In the genomic region with DNA sequence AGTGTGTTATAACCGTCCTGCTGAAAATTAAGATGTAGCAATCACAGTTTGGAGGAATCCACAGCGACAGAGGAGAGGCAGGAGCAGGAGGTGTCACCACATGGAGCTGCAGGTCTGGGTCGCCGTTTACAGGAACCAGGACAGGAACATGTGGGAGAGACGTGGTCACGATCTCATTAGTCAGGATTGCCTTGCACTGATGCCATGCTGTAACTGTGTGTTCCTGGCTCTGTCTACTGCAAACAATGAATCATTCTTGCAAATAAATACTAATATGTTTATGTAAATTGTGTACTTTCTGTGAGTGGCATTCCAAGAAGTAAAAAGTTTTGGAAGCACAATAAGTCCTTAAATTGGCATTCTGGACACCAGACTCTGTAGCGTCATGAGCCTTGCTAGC, we compare ENCODE assay signal across 18 cellular contexts.
DNase-seq lines count a peak whose midpoint lies in the region; ATAC-seq, FAIRE-seq and TF ChIP-seq lines count a peak whose summit lies in the region.
"Had no signal": no experiment of that assay in that cellular context is flagged by ENCODE, and none has a peak within 500 bp of the region (broad histone marks: within the 10 kb centered on the region; RNA-seq: fewer than 3 reads in every experiment).

No MANE protein-coding gene starts in this region.

- H3K36me3 ChIP-seq in bronchial epithelial cell (ENCODE audit: control insufficient read depth, insufficient read depth, low read length) (no peaks in the 10 kb centered on the region), kidney (ENCODE audit: control insufficient read depth in 1 of 2, insufficient read depth in 2 of 2, low read length in 2 of 2) (peaks cover 0 to 2% of the 10 kb centered on the region in 2 donors)
- H3K36me3 ChIP-seq: colonic mucosa had no signal

- intact Hi-C loops in natural killer cell (cut with micrococcal nuclease) = no loop called here
- intact Hi-C loops in kidney (cut with DNase I) = no loop called here

- H3K9me3 Mint-ChIP-seq in T-helper 1 cell treated with Interleukin-12 subunit alpha and Interleukin-12 subunit beta and Interleukin-4 antibody, amounts not matched to agents 30 μg/mL and 1 μg/mL, for 36 hours = no peaks in the 10 kb centered on the region
- H3K9me3 Mint-ChIP-seq in natural killer cell = no peaks in the 10 kb centered on the region

- TF ChIP-seq CTCF in bronchial epithelial cell (IDR thresholded peaks at IDR 0.05; ENCODE audit: insufficient read depth, low read length, severe bottlenecking) (no peak), natural killer cell (IDR thresholded peaks at IDR 0.05) (no peak), kidney (IDR thresholded peaks at IDR 0.05; ENCODE audit: borderline replicate concordance, extremely low read depth, insufficient read depth) (no peak)

- DNase-seq in T-helper 1 cell = no peak
- DNase-seq in HT1080 (ENCODE audit: low read depth) = peak; percentile 19
- DNase-seq in bronchial epithelial cell (ENCODE audit: low read depth) = peak; percentile 34
- DNase-seq in natural killer cell = no peak
- no peak for DNase-seq in kidney
- DNase-seq: colonic mucosa; hippocampal formation; Karpas-422; NCI-H1930; NCI-H510A treated with DMSO at 0.1 percent for 48 hours; SK-N-SH; stimulated activated CD4-positive, alpha-beta T cell treated with anti-CD3 and anti-CD28 coated beads, Interleukin-12 subunit alpha, Interleukin-12 subunit beta, amount 100 ng/mL, for 4 hours had no signal

- no peak overlapping the region for H3K27ac ChIP-seq in kidney (ENCODE audit: low read depth in 2 of 2, low read length in 2 of 2)
- H3K27ac ChIP-seq: colonic mucosa, HL-60 had no signal

- H3K27me3 Mint-ChIP-seq in T-helper 1 cell treated with Interleukin-12 subunit alpha and Interleukin-12 subunit beta and Interleukin-4 antibody, amounts not matched to agents 30 μg/mL and 1 μg/mL, for 36 hours (ENCODE audit: low read depth) = no peaks in the 10 kb centered on the region
- no peaks in the 10 kb centered on the region for H3K27me3 Mint-ChIP-seq in natural killer cell (ENCODE audit: low read depth in 2 of 2)

- H3K27me3 ChIP-seq in bronchial epithelial cell (ENCODE audit: control insufficient read depth, insufficient read depth, low read length) = no peaks in the 10 kb centered on the region
- H3K27me3 ChIP-seq: colonic mucosa had no signal

- peaks cover 69% of the 10 kb centered on the region for H3K4me1 Mint-ChIP-seq in T-helper 1 cell treated with Interleukin-12 subunit alpha and Interleukin-12 subunit beta and Interleukin-4 antibody, amounts not matched to agents 30 μg/mL and 1 μg/mL, for 36 hours (ENCODE audit: low read depth)
- H3K4me1 Mint-ChIP-seq in natural killer cell = peaks cover 41 to 48% of the 10 kb centered on the region in 2 donors

- H3K4me1 ChIP-seq in kidney (ENCODE audit: control insufficient read depth in 1 of 2, insufficient read depth in 1 of 2, low read depth in 1 of 2, low read length in 2 of 2) = peaks cover 0 to 4% of the 10 kb centered on the region in 2 donors
- H3K4me1 ChIP-seq: colonic mucosa had no signal

- H3K4me3 ChIP-seq in bronchial epithelial cell (ENCODE audit: low read depth, low read length) (no peak overlapping the region), kidney (ENCODE audit: low read length in 2 of 2) (no peak overlapping the region)
- H3K4me3 ChIP-seq: colonic mucosa had no signal

- peak overlapping the region; percentile 99 for H3K27ac Mint-ChIP-seq in T-helper 1 cell treated with Interleukin-12 subunit alpha and Interleukin-12 subunit beta and Interleukin-4 antibody, amounts not matched to agents 30 μg/mL and 1 μg/mL, for 36 hours
- H3K27ac Mint-ChIP-seq in natural killer cell = peak overlapping the region; percentile 80 to 86

- H3K9ac ChIP-seq in kidney (ENCODE audit: low read length in 2 of 2) = no peak overlapping the region
- H3K9ac ChIP-seq: SK-N-SH had no signal

- H3K4me3 Mint-ChIP-seq in T-helper 1 cell treated with Interleukin-12 subunit alpha and Interleukin-12 subunit beta and Interleukin-4 antibody, amounts not matched to agents 30 μg/mL and 1 μg/mL, for 36 hours = no peak overlapping the region
- H3K4me3 Mint-ChIP-seq in natural killer cell = peak overlapping the region; percentile 71

- FAIRE-seq in bronchial epithelial cell (lab: Jason Lieb, UNC) (no peak), kidney (lab: Jason Lieb, UNC) (no peak)
- FAIRE-seq: A204.1 had no signal

- no peaks in the 10 kb centered on the region for H3K9me3 ChIP-seq in kidney (ENCODE audit: control insufficient read depth in 1 of 2, low read length in 2 of 2)
- H3K9me3 ChIP-seq: colonic mucosa, SK-N-SH had no signal

- peaks cover 27% of the 10 kb centered on the region for H3K36me3 Mint-ChIP-seq in T-helper 1 cell treated with Interleukin-12 subunit alpha and Interleukin-12 subunit beta and Interleukin-4 antibody, amounts not matched to agents 30 μg/mL and 1 μg/mL, for 36 hours (ENCODE audit: low read depth)
- H3K36me3 Mint-ChIP-seq in natural killer cell = no peaks in the 10 kb centered on the region

- no peak for ATAC-seq in natural killer cell
- ATAC-seq in HG02610 (IDR thresholded peaks at IDR 0.05; ENCODE audit: unreplicated experiment) = no peak
- no peak for ATAC-seq in HG03039 (IDR thresholded peaks at IDR 0.05; ENCODE audit: unreplicated experiment)
- ATAC-seq: activated CD4-positive, CD25-positive, alpha-beta regulatory T cell treated with anti-CD3 and anti-CD28 coated beads, Interleukin-2, amount 50 U/mL, for 24 hours had no signal

Comparison
In these comparisons a context has a peak if more than half of its experiments do, and no peak if none do; other contexts are left out.
1. DNase-seq: peak in HT1080 (single experiment) and bronchial epithelial cell (single experiment); none in T-helper 1 cell (0 of 5), natural killer cell (single experiment) and kidney (single experiment).